Comparison of ENCODE assay signal across 11 cellular contexts in the genomic region with DNA sequence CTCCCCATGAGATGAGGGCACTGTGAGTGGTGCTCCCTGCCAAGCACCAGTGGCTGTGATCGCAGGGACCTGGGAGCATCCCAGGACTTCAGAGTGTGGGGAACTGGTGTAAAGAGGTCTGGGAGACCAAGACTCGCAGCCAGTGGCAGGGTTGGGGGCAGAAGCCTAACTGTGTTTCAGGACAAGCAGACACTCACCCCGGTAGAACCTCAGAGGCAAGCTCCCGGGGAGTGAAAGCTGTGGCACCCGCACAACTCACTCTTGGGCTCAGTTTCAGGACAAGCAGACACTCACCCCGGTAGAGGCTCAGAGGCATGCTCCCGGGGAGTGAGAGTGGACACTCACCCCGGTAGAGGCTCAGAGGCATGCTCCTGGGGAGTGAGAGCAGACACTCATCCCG.
DNase-seq lines count a peak whose midpoint lies in the region; ATAC-seq and TF ChIP-seq lines count a peak whose summit lies in the region.
"Had no signal": no experiment of that assay in that cellular context is flagged by ENCODE, and none has a peak within 500 bp of the region (broad histone marks: within the 10 kb centered on the region; RNA-seq: fewer than 3 reads in every experiment).

No MANE protein-coding gene starts in this region.

- H3K27ac ChIP-seq in HUES6 (ENCODE audit: low read depth, low read length) (peak overlapping the region; percentile 74; the same call in 1 of the 2 replicates), brain microvascular endothelial cell (peak overlapping the region; percentile 88), mesodermal cell (ENCODE audit: low read depth, low read length, severe bottlenecking) (peak overlapping the region; percentile 92)

- H3K9me3 ChIP-seq in HUES6 (ENCODE audit: control insufficient read depth, insufficient read depth, low read depth, low read length) (no peaks in the 10 kb centered on the region), mesodermal cell (ENCODE audit: control insufficient read depth, low read length) (no peaks in the 10 kb centered on the region)

- TF ChIP-seq CTCF in brain microvascular endothelial cell (IDR thresholded peaks at IDR 0.05; ENCODE audit: low read depth, low read length, missing control alignments) (no peak), omental fat pad (IDR thresholded peaks at IDR 0.05) (no peak)

- WGBS in mesodermal cell (ENCODE audit: insufficient coverage in 2 of 2), 2 experiments: 90 to 92% methylated on average over 9 of the region's 9 CpGs

- peaks cover 24% of the 10 kb centered on the region for H3K36me3 Mint-ChIP-seq in stimulated activated effector memory CD8-positive, alpha-beta T cell treated with anti-CD3 and anti-CD28 coated beads, Interleukin-12 subunit alpha, Interleukin-12 subunit beta, amount 100 ng/mL, for 72 hours
- no peaks in the 10 kb centered on the region for H3K36me3 Mint-ChIP-seq in activated CD4-positive, alpha-beta T cell treated with anti-CD3 and anti-CD28 coated beads, Interleukin-2, amount 10 ng/mL, durations not matched to agents 24 days and 14 days (ENCODE audit: low read depth)

- H3K4me3 ChIP-seq in HUES6 (ENCODE audit: low read depth, low read length) (no peak overlapping the region), brain microvascular endothelial cell (ENCODE audit: low read depth, low read length) (no peak overlapping the region), mesodermal cell (ENCODE audit: extremely low read depth, insufficient read depth, low read length, poor library complexity, severe bottlenecking) (no peak overlapping the region)

- in situ Hi-C loops in brain microvascular endothelial cell (cut with HindIII; ENCODE audit: low pct_ligation_motif_present, low sequenced_read_pairs): no loop called here

- peaks cover 16% of the 10 kb centered on the region for H3K4me1 Mint-ChIP-seq in stimulated activated effector memory CD8-positive, alpha-beta T cell treated with anti-CD3 and anti-CD28 coated beads, Interleukin-12 subunit alpha, Interleukin-12 subunit beta, amount 100 ng/mL, for 72 hours
- no peaks in the 10 kb centered on the region for H3K4me1 Mint-ChIP-seq in activated CD4-positive, alpha-beta T cell treated with anti-CD3 and anti-CD28 coated beads, Interleukin-2, amount 10 ng/mL, durations not matched to agents 24 days and 14 days

- ATAC-seq in stimulated activated effector memory CD8-positive, alpha-beta T cell treated with anti-CD3 and anti-CD28 coated beads, Interleukin-12 subunit alpha, Interleukin-12 subunit beta, amount 100 ng/mL, for 72 hours: no peak
- ATAC-seq in omental fat pad (ENCODE audit: low FRiP score) (no peak), GM18511 (IDR thresholded peaks at IDR 0.05; ENCODE audit: unreplicated experiment) (no peak)

- DNase-seq in brain microvascular endothelial cell: no peak
- DNase-seq in stimulated activated effector memory CD8-positive, alpha-beta T cell treated with anti-CD3 and anti-CD28 coated beads, Interleukin-12 subunit alpha, Interleukin-12 subunit beta, amount 100 ng/mL, for 72 hours (ENCODE audit: low spot score in 2 of 2): no peak
- no peak for DNase-seq in activated CD4-positive, alpha-beta T cell treated with anti-CD3 and anti-CD28 coated beads, Interleukin-2, amount 10 ng/mL, durations not matched to agents 24 days and 14 days
- DNase-seq in omental fat pad (ENCODE audit: low spot score): no peak
- DNase-seq: activated CD4-positive, alpha-beta T cell treated with anti-CD3 and anti-CD28 coated beads for 1 hour; NCI-H1092; stimulated activated CD4-positive, alpha-beta T cell treated with anti-CD3 and anti-CD28 coated beads, Interleukin-4, amount 100 ng/mL, for 1 hour; stimulated activated naive B cell treated with anti-CD40 and anti-IgM and Interleukin-4, amounts not matched to agents 10 μg/mL and 1 μg/mL and 100 μg/mL, for 72 hours had no signal

- H3K4me1 ChIP-seq in HUES6 (ENCODE audit: control insufficient read depth, insufficient read depth, low read length) (peaks cover 49% of the 10 kb centered on the region), mesodermal cell (ENCODE audit: control insufficient read depth, insufficient read depth, low read length, poor library complexity, severe bottlenecking) (peaks cover 68% of the 10 kb centered on the region)

- no peak overlapping the region for H3K4me3 Mint-ChIP-seq in stimulated activated effector memory CD8-positive, alpha-beta T cell treated with anti-CD3 and anti-CD28 coated beads, Interleukin-12 subunit alpha, Interleukin-12 subunit beta, amount 100 ng/mL, for 72 hours
- no peak overlapping the region for H3K4me3 Mint-ChIP-seq in activated CD4-positive, alpha-beta T cell treated with anti-CD3 and anti-CD28 coated beads, Interleukin-2, amount 10 ng/mL, durations not matched to agents 24 days and 14 days
- H3K4me3 Mint-ChIP-seq: stimulated activated naive B cell treated with anti-CD40 and anti-IgM and Interleukin-4, amounts not matched to agents 10 μg/mL and 1 μg/mL and 100 μg/mL, for 72 hours had no signal

- H3K27me3 Mint-ChIP-seq in activated CD4-positive, alpha-beta T cell treated with anti-CD3 and anti-CD28 coated beads, Interleukin-2, amount 10 ng/mL, durations not matched to agents 24 days and 14 days: no peaks in the 10 kb centered on the region

- intact Hi-C loops in activated CD4-positive, alpha-beta T cell treated with anti-CD3 and anti-CD28 coated beads, Interleukin-2, amount 10 ng/mL, durations not matched to agents 24 days and 14 days (cut with micrococcal nuclease): no loop called here

- H3K9me3 Mint-ChIP-seq in stimulated activated effector memory CD8-positive, alpha-beta T cell treated with anti-CD3 and anti-CD28 coated beads, Interleukin-12 subunit alpha, Interleukin-12 subunit beta, amount 100 ng/mL, for 72 hours: no peaks in the 10 kb centered on the region
- H3K9me3 Mint-ChIP-seq in activated CD4-positive, alpha-beta T cell treated with anti-CD3 and anti-CD28 coated beads, Interleukin-2, amount 10 ng/mL, durations not matched to agents 24 days and 14 days: no peaks in the 10 kb centered on the region
- H3K9me3 Mint-ChIP-seq: stimulated activated naive B cell treated with anti-CD40 and anti-IgM and Interleukin-4, amounts not matched to agents 10 μg/mL and 1 μg/mL and 100 μg/mL, for 72 hours had no signal

- H3K27me3 ChIP-seq in HUES6 (ENCODE audit: control insufficient read depth, insufficient read depth, low read length): no peaks in the 10 kb centered on the region
- H3K27me3 ChIP-seq in brain microvascular endothelial cell (replicated peaks): no peaks in the 10 kb centered on the region

- H3K36me3 ChIP-seq in HUES6 (ENCODE audit: control insufficient read depth, insufficient read depth, low read length) (peaks cover 22% of the 10 kb centered on the region), brain microvascular endothelial cell (replicated peaks) (peaks cover 38% of the 10 kb centered on the region), mesodermal cell (ENCODE audit: control insufficient read depth, insufficient read depth, low read length) (peaks cover 73% of the 10 kb centered on the region)

- H3K27ac Mint-ChIP-seq in stimulated activated effector memory CD8-positive, alpha-beta T cell treated with anti-CD3 and anti-CD28 coated beads, Interleukin-12 subunit alpha, Interleukin-12 subunit beta, amount 100 ng/mL, for 72 hours: peak overlapping the region; percentile 87
- H3K27ac Mint-ChIP-seq in activated CD4-positive, alpha-beta T cell treated with anti-CD3 and anti-CD28 coated beads, Interleukin-2, amount 10 ng/mL, durations not matched to agents 24 days and 14 days: no peak overlapping the region
- H3K27ac Mint-ChIP-seq: stimulated activated naive B cell treated with anti-CD40 and anti-IgM and Interleukin-4, amounts not matched to agents 10 μg/mL and 1 μg/mL and 100 μg/mL, for 72 hours had no signal

- H3K9ac ChIP-seq in HUES6 (ENCODE audit: low read length): peak overlapping the region; percentile 21
